34 cellular contexts compared by ENCODE assay signal in the genomic region with DNA sequence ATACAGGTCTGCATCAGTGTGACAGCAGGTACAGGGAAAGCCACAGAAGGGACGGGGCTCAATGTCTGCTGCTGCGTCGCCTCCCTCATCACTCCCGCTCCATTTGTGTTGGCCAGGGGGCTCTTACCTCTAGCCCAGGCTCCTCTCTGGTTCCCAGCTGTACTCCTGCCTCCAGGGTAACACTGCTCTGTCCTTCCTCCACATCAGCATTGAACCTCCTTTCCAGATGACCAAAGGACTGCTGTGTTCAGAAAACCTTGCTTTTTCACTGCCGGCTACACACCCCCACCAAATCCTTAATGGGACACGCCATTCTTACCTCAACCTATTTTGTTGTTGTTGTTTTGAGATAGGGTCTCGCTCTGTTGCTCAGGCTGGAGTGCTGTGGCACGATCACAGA. TPM values are rescaled to one million over a fixed set of nuclear protein-coding genes. Genes with fewer than 3 reads are reported as not detected.
"Had no signal": no experiment of that assay in that cellular context is flagged by ENCODE, and none has a peak within 500 bp of the region (broad histone marks: within the 10 kb centered on the region; RNA-seq: fewer than 3 reads in every experiment).

No MANE protein-coding gene starts in this region.

- H3K9me3 ChIP-seq: adrenal gland, body of pancreas, breast epithelium had no signal

- H3K27me3 ChIP-seq: adrenal gland, body of pancreas, brain microvascular endothelial cell, breast epithelium had no signal

- H3K27ac ChIP-seq: adrenal gland, body of pancreas, brain microvascular endothelial cell, breast epithelium, VCaP had no signal

- H3K36me3 ChIP-seq: adrenal gland, brain microvascular endothelial cell, breast epithelium had no signal

- H3K4me1 ChIP-seq: adrenal gland, breast epithelium had no signal

- H3K36me3 Mint-ChIP-seq: activated CD8-positive, alpha-beta memory T cell treated with anti-CD3 and anti-CD28 coated beads, Interleukin-2, amount 10 ng/mL, durations not matched to agents 7 days and 5 days; activated naive CD4-positive, alpha-beta T cell treated with anti-CD3 and anti-CD28 coated beads, Interleukin-2, amount 50 U/mL, for 72 hours had no signal

- ATAC-seq: activated CD8-positive, alpha-beta memory T cell treated with anti-CD3 and anti-CD28 coated beads, Interleukin-2, amount 10 ng/mL, durations not matched to agents 7 days and 5 days; activated CD8-positive, alpha-beta T cell treated with anti-CD3 and anti-CD28 coated beads, Interleukin-2, amount 10 ng/mL, durations not matched to agents 7 days and 5 days; activated naive CD4-positive, alpha-beta T cell treated with anti-CD3 and anti-CD28 coated beads, Interleukin-2, amount 50 U/mL, for 72 hours; body of pancreas had no signal

- H3K27ac Mint-ChIP-seq: activated B cell treated with CpG ODN at 0.5 μM for 24 hours; activated CD4-positive, alpha-beta memory T cell treated with anti-CD3 and anti-CD28 coated beads, Interleukin-2, amount 10 ng/mL, durations not matched to agents 7 days and 5 days; activated CD4-positive, alpha-beta T cell treated with anti-CD3 and anti-CD28 coated beads, Interleukin-2, amount 10 ng/mL, durations not matched to agents 7 days and 5 days; activated CD8-positive, alpha-beta memory T cell treated with anti-CD3 and anti-CD28 coated beads, Interleukin-2, amount 10 ng/mL, durations not matched to agents 7 days and 5 days; activated CD8-positive, alpha-beta T cell treated with anti-CD3 and anti-CD28 coated beads, Interleukin-2, amount 10 ng/mL, durations not matched to agents 7 days and 5 days; activated naive CD4-positive, alpha-beta T cell treated with anti-CD3 and anti-CD28 coated beads for 36 hours; activated naive CD4-positive, alpha-beta T cell treated with anti-CD3 and anti-CD28 coated beads, Interleukin-2, amount 50 U/mL, for 72 hours; activated naive CD8-positive, alpha-beta T cell treated with anti-CD3 and anti-CD28 coated beads for 36 hours; activated T-cell treated with anti-CD3 and anti-CD28 coated beads, Interleukin-2, amount 50 U/mL, for 24 hours; T-helper 1 cell treated with Interleukin-12 subunit alpha and Interleukin-12 subunit beta and Interleukin-4 antibody, amounts not matched to agents 30 μg/mL and 1 μg/mL, for 36 hours; T-helper 2 cell treated with Interferon-gamma antibody and Interleukin-4, amounts not matched to agents 5 μg/mL and 100 μg/mL, for 36 hours had no signal

- H3K9me3 Mint-ChIP-seq: activated B cell treated with CpG ODN at 0.5 μM for 24 hours; activated CD4-positive, alpha-beta memory T cell treated with anti-CD3 and anti-CD28 coated beads, Interleukin-2, amount 10 ng/mL, durations not matched to agents 7 days and 5 days; activated CD4-positive, alpha-beta T cell treated with anti-CD3 and anti-CD28 coated beads, Interleukin-2, amount 10 ng/mL, durations not matched to agents 7 days and 5 days; activated naive CD4-positive, alpha-beta T cell treated with anti-CD3 and anti-CD28 coated beads for 36 hours; activated naive CD4-positive, alpha-beta T cell treated with anti-CD3 and anti-CD28 coated beads, Interleukin-2, amount 50 U/mL, for 72 hours; activated naive CD8-positive, alpha-beta T cell treated with anti-CD3 and anti-CD28 coated beads for 36 hours; activated T-cell treated with anti-CD3 and anti-CD28 coated beads, Interleukin-2, amount 50 U/mL, for 24 hours; T-helper 1 cell treated with Interleukin-12 subunit alpha and Interleukin-12 subunit beta and Interleukin-4 antibody, amounts not matched to agents 30 μg/mL and 1 μg/mL, for 36 hours; T-helper 2 cell treated with Interferon-gamma antibody and Interleukin-4, amounts not matched to agents 5 μg/mL and 100 μg/mL, for 36 hours had no signal

- DNase-seq: activated B cell treated with CpG ODN at 0.5 μM for 24 hours; activated CD4-positive, alpha-beta memory T cell treated with anti-CD3 and anti-CD28 coated beads, Interleukin-2, amount 10 ng/mL, durations not matched to agents 7 days and 5 days; activated CD4-positive, alpha-beta T cell treated with anti-CD3 and anti-CD28 coated beads for 4 hours; activated CD4-positive, alpha-beta T cell treated with anti-CD3 and anti-CD28 coated beads, Interleukin-2, amount 10 ng/mL, durations not matched to agents 7 days and 5 days; activated CD4-positive, alpha-beta T cell treated with anti-CD3 and anti-CD28 coated beads, Interleukin-2, amount 50 U/mL, for 48 hours; activated CD4-positive, CD25-positive, alpha-beta regulatory T cell treated with anti-CD3 and anti-CD28 coated beads, Interleukin-2, amount 50 U/mL, for 72 hours; activated CD8-positive, alpha-beta memory T cell treated with anti-CD3 and anti-CD28 coated beads for 24 hours; activated CD8-positive, alpha-beta memory T cell treated with anti-CD3 and anti-CD28 coated beads, Interleukin-2, amount 10 ng/mL, durations not matched to agents 7 days and 5 days; activated CD8-positive, alpha-beta memory T cell treated with anti-CD3 and anti-CD28 coated beads, Interleukin-2, amount 50 U/mL, for 48 hours; activated CD8-positive, alpha-beta T cell treated with anti-CD3 and anti-CD28 coated beads, Interleukin-2, amount 10 ng/mL, durations not matched to agents 7 days and 5 days; activated effector memory CD4-positive, alpha-beta T cell treated with anti-CD3 and anti-CD28 coated beads, Interleukin-2, amount 50 U/mL, for 16 hours; activated gamma-delta T cell treated with Interleukin-2 at 50 U/mL for 16 hours; activated naive CD4-positive, alpha-beta T cell; activated naive CD4-positive, alpha-beta T cell treated with anti-CD3 and anti-CD28 coated beads for 36 hours; activated naive CD4-positive, alpha-beta T cell treated with anti-CD3 and anti-CD28 coated beads, Interleukin-2, amount 50 U/mL, for 16 hours; activated naive CD8-positive, alpha-beta T cell treated with anti-CD3 and anti-CD28 coated beads for 36 hours; activated T-cell treated with anti-CD3 and anti-CD28 coated beads, Interleukin-2, amount 50 U/mL, for 24 hours; activated T-cell treated with anti-CD3 and anti-CD28 coated beads, Interleukin-2, amount 50 U/mL, for 48 hours; adrenal gland; amniotic stem cell; aorta; body of pancreas; brain microvascular endothelial cell; central memory CD4-positive, alpha-beta T cell; T-helper 1 cell; T-helper 2 cell; T-helper 9 cell had no signal

- H3K4me3 Mint-ChIP-seq: activated B cell treated with CpG ODN at 0.5 μM for 24 hours; activated CD4-positive, alpha-beta memory T cell treated with anti-CD3 and anti-CD28 coated beads, Interleukin-2, amount 10 ng/mL, durations not matched to agents 7 days and 5 days; activated CD4-positive, alpha-beta T cell treated with anti-CD3 and anti-CD28 coated beads, Interleukin-2, amount 10 ng/mL, durations not matched to agents 7 days and 5 days; activated CD8-positive, alpha-beta memory T cell treated with anti-CD3 and anti-CD28 coated beads, Interleukin-2, amount 10 ng/mL, durations not matched to agents 7 days and 5 days; activated CD8-positive, alpha-beta T cell treated with anti-CD3 and anti-CD28 coated beads, Interleukin-2, amount 10 ng/mL, durations not matched to agents 7 days and 5 days; activated naive CD4-positive, alpha-beta T cell treated with anti-CD3 and anti-CD28 coated beads for 36 hours; activated naive CD8-positive, alpha-beta T cell treated with anti-CD3 and anti-CD28 coated beads for 36 hours; activated T-cell treated with anti-CD3 and anti-CD28 coated beads, Interleukin-2, amount 50 U/mL, for 24 hours; T-helper 1 cell treated with Interleukin-12 subunit alpha and Interleukin-12 subunit beta and Interleukin-4 antibody, amounts not matched to agents 30 μg/mL and 1 μg/mL, for 36 hours; T-helper 2 cell treated with Interferon-gamma antibody and Interleukin-4, amounts not matched to agents 5 μg/mL and 100 μg/mL, for 36 hours had no signal

- H3K4me3 ChIP-seq: adrenal gland, body of pancreas, breast epithelium had no signal

- H3K4me1 Mint-ChIP-seq: activated B cell treated with CpG ODN at 0.5 μM for 24 hours; activated CD8-positive, alpha-beta memory T cell treated with anti-CD3 and anti-CD28 coated beads, Interleukin-2, amount 10 ng/mL, durations not matched to agents 7 days and 5 days; activated naive CD8-positive, alpha-beta T cell treated with anti-CD3 and anti-CD28 coated beads for 36 hours had no signal

- H3K27me3 Mint-ChIP-seq: activated B cell treated with CpG ODN at 0.5 μM for 24 hours; activated CD4-positive, alpha-beta memory T cell treated with anti-CD3 and anti-CD28 coated beads, Interleukin-2, amount 10 ng/mL, durations not matched to agents 7 days and 5 days; activated CD4-positive, alpha-beta T cell treated with anti-CD3 and anti-CD28 coated beads, Interleukin-2, amount 10 ng/mL, durations not matched to agents 7 days and 5 days; activated CD8-positive, alpha-beta memory T cell treated with anti-CD3 and anti-CD28 coated beads, Interleukin-2, amount 10 ng/mL, durations not matched to agents 7 days and 5 days; activated naive CD8-positive, alpha-beta T cell treated with anti-CD3 and anti-CD28 coated beads for 36 hours; activated T-cell treated with anti-CD3 and anti-CD28 coated beads, Interleukin-2, amount 50 U/mL, for 24 hours had no signal

- FAIRE-seq: astrocyte, TTC549 had no signal

RNA-seq across cellular contexts. Expression of gene TMEM236, which starts 2.1 kb away (rescaled TPM):
- total RNA-seq: activated naive CD4-positive, alpha-beta T cell treated with anti-CD3 and anti-CD28 coated beads for 36 hours had no signal

RNA-seq across cellular contexts. Expression of gene MRC1, which starts 59.3 kb away (rescaled TPM):
- total RNA-seq: activated CD4-positive, alpha-beta memory T cell treated with anti-CD3 and anti-CD28 coated beads, Interleukin-2, amount 10 ng/mL, durations not matched to agents 7 days and 5 days; activated CD4-positive, alpha-beta T cell treated with anti-CD3 and anti-CD28 coated beads, Interleukin-2, amount 10 ng/mL, durations not matched to agents 7 days and 5 days; activated CD8-positive, alpha-beta T cell treated with anti-CD3 and anti-CD28 coated beads, Interleukin-2, amount 10 ng/mL, durations not matched to agents 7 days and 5 days; activated naive CD4-positive, alpha-beta T cell treated with anti-CD3 and anti-CD28 coated beads, Interleukin-2, amount 50 U/mL, for 72 hours had no signal
